In genomic region chr6:106547053-106547414, GRCh38 we compare ENCODE assay signal across 1 cellular context.
TF ChIP-seq lines count a peak whose summit lies in the region.

No MANE protein-coding gene starts in this region.

TF ChIP-seq in SK-N-SH, 30 proteins besides CTCF, POLR2A, EP300 and RAD21 (continued from another document):
- TF ChIP-seq CHD2 (IDR thresholded peaks at IDR 0.05; ENCODE audit: low read length, partially characterized antibody) (no peak), FOXM1 (IDR thresholded peaks at IDR 0.05; ENCODE audit: low read depth) (no peak), MEF2A (IDR thresholded peaks at IDR 0.05; ENCODE audit: borderline replicate concordance, low read depth) (no peak), FOXJ3 (CRISPR knock-in tag; IDR thresholded peaks at IDR 0.05) (no peak), TEAD4 (IDR thresholded peaks at IDR 0.05; ENCODE audit: borderline replicate concordance, insufficient read depth) (no peak), SMC3 (IDR thresholded peaks at IDR 0.05; ENCODE audit: low read depth, low read length) (no peak), IRF3 (IDR thresholded peaks at IDR 0.05; ENCODE audit: low read depth, low read length) (no peak), GATA2 (CRISPR knock-in tag; IDR thresholded peaks at IDR 0.05) (no peak), YY1 (IDR thresholded peaks at IDR 0.05; ENCODE audit: low read depth) (no peak)
